ENCODE assay signal across 14 cellular contexts in the genomic region with DNA sequence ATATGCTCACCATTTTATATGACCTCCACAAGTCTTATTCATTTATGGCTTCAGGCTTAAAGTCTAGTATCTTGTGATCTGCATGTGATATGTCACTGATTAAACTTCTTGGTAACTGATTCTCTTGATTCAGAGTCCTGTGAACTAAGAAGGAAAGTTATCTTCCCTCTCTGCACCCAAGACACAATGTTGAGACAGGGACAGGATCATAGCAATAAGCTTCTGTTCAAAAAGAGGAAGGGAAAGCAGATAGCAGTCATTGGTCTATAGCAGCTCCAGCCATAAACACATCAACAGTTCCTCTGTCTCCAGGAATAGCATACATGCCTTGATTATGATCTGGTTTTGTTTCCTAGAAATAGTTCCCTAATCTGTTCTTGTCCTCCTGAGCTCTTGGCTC.
A peak's percentile ranks its signal among the peaks of the same experiment; 100 is the strongest.
DNase-seq lines count a peak whose midpoint lies in the region; ATAC-seq and TF ChIP-seq lines count a peak whose summit lies in the region.
"Had no signal": no experiment of that assay in that cellular context is flagged by ENCODE, and none has a peak within 500 bp of the region (broad histone marks: within the 10 kb centered on the region; RNA-seq: fewer than 3 reads in every experiment).

No MANE protein-coding gene starts in this region.

- H3K4me3 Mint-ChIP-seq in dendritic cell treated with granulocyte-macrophage colony-stimulating factor and Interleukin-4, amounts not matched to agents 40 ng/mL and 50 ng/mL, for 4 days, result no peak overlapping the region
- H3K4me3 Mint-ChIP-seq: CD4-positive, alpha-beta memory T cell; natural killer cell treated with Interleukin-12 subunit alpha and Interleukin-12 subunit beta and Interleukin-15 and Interleukin-18, amount 100 ng/mL, for 72 hours had no signal

- peak overlapping the region; percentile 13 for H3K27ac Mint-ChIP-seq in dendritic cell treated with granulocyte-macrophage colony-stimulating factor and Interleukin-4, amounts not matched to agents 40 ng/mL and 50 ng/mL, for 4 days
- H3K27ac Mint-ChIP-seq: CD4-positive, alpha-beta memory T cell; natural killer cell treated with Interleukin-12 subunit alpha and Interleukin-12 subunit beta and Interleukin-15 and Interleukin-18, amount 100 ng/mL, for 72 hours had no signal

- no peaks in the 10 kb centered on the region for H3K9me3 Mint-ChIP-seq in dendritic cell treated with granulocyte-macrophage colony-stimulating factor and Interleukin-4, amounts not matched to agents 40 ng/mL and 50 ng/mL, for 4 days
- H3K9me3 Mint-ChIP-seq: natural killer cell treated with Interleukin-12 subunit alpha and Interleukin-12 subunit beta and Interleukin-15 and Interleukin-18, amount 100 ng/mL, for 72 hours had no signal

- intact Hi-C loops in dendritic cell treated with granulocyte-macrophage colony-stimulating factor and Interleukin-4, amounts not matched to agents 40 ng/mL and 50 ng/mL, for 4 days (cut with micrococcal nuclease), result loop anchor here (5.0 kb wide), 1 partner anchor 327 kb away; a partner anchor contains a TSS

- no peak for TF ChIP-seq CTCF in GM10266 (IDR thresholded peaks at IDR 0.05; ENCODE audit: control insufficient read depth, insufficient read depth, low read depth, missing control alignments)

- peak; percentile 15 for DNase-seq in GM10266 (ENCODE audit: extremely low spot score)
- no peak for DNase-seq in hepatic stellate cell (ENCODE audit: low spot score)
- no peak for DNase-seq in NCI-H446 treated with DMSO at 0.1 percent for 48 hours (lab: John Stamatoyannopoulos, UW)
- no peak for DNase-seq in activated T-cell treated with anti-CD3 and anti-CD28 coated beads, Interleukin-2, amount 50 U/mL, for 1 hour
- no peak for DNase-seq in GM03348 (ENCODE audit: low spot score)
- DNase-seq: amniotic stem cell; CD4-positive, alpha-beta memory T cell; H7; NCI-H2029 treated with DMSO at 0.1 percent for 48 hours; T1000 had no signal

- ATAC-seq in GM21423 (IDR thresholded peaks at IDR 0.05; ENCODE audit: unreplicated experiment), result peak; percentile 90
- peak; percentile 71 for ATAC-seq in HG03378 (IDR thresholded peaks at IDR 0.05; ENCODE audit: unreplicated experiment)
- ATAC-seq: natural killer cell treated with Interleukin-12 subunit alpha and Interleukin-12 subunit beta and Interleukin-15 and Interleukin-18, amount 100 ng/mL, for 72 hours had no signal

- no peaks in the 10 kb centered on the region for H3K36me3 Mint-ChIP-seq in dendritic cell treated with granulocyte-macrophage colony-stimulating factor and Interleukin-4, amounts not matched to agents 40 ng/mL and 50 ng/mL, for 4 days (ENCODE audit: low read depth)
- H3K36me3 Mint-ChIP-seq: CD4-positive, alpha-beta memory T cell; natural killer cell treated with Interleukin-12 subunit alpha and Interleukin-12 subunit beta and Interleukin-15 and Interleukin-18, amount 100 ng/mL, for 72 hours had no signal

- H3K27me3 Mint-ChIP-seq in dendritic cell treated with granulocyte-macrophage colony-stimulating factor and Interleukin-4, amounts not matched to agents 40 ng/mL and 50 ng/mL, for 4 days, result peaks cover 15% of the 10 kb centered on the region

- H3K4me1 Mint-ChIP-seq in dendritic cell treated with granulocyte-macrophage colony-stimulating factor and Interleukin-4, amounts not matched to agents 40 ng/mL and 50 ng/mL, for 4 days (ENCODE audit: low read depth), result peaks cover 25% of the 10 kb centered on the region
- H3K4me1 Mint-ChIP-seq: CD4-positive, alpha-beta memory T cell had no signal
